ENCODE assay signal across 8 cellular contexts in genomic region chr1:92804721-92805169, GRCh38. TPM values are rescaled to one million over a fixed set of nuclear protein-coding genes. Genes with fewer than 3 reads are reported as not detected.
DNase-seq lines count a peak whose midpoint lies in the region; ATAC-seq, FAIRE-seq and TF ChIP-seq lines count a peak whose summit lies in the region.

No MANE protein-coding gene starts in this region.

- H3K4me1 Mint-ChIP-seq in activated CD8-positive, alpha-beta T cell treated with anti-CD3 and anti-CD28 coated beads for 36 hours (ENCODE audit: low read depth): peaks cover 2% of the 10 kb centered on the region
- H3K4me1 Mint-ChIP-seq in activated CD8-positive, alpha-beta T cell treated with anti-CD3 and anti-CD28 coated beads, Interleukin-2, amount 10 ng/mL, durations not matched to agents 7 days and 5 days (ENCODE audit: low read depth): no peaks in the 10 kb centered on the region
- no peaks in the 10 kb centered on the region for H3K4me1 Mint-ChIP-seq in stimulated activated effector memory CD8-positive, alpha-beta T cell treated with anti-CD3 and anti-CD28 coated beads, Interleukin-12 subunit alpha, Interleukin-12 subunit beta, amount 100 ng/mL, for 72 hours

- H3K4me3 Mint-ChIP-seq in activated CD8-positive, alpha-beta T cell treated with anti-CD3 and anti-CD28 coated beads for 36 hours: no peak overlapping the region
- H3K4me3 Mint-ChIP-seq in activated CD8-positive, alpha-beta T cell treated with anti-CD3 and anti-CD28 coated beads, Interleukin-2, amount 10 ng/mL, durations not matched to agents 7 days and 5 days: no peak overlapping the region
- H3K4me3 Mint-ChIP-seq in stimulated activated effector memory CD8-positive, alpha-beta T cell treated with anti-CD3 and anti-CD28 coated beads, Interleukin-12 subunit alpha, Interleukin-12 subunit beta, amount 100 ng/mL, for 72 hours: no peak overlapping the region

- no peak for FAIRE-seq in bronchial epithelial cell (lab: Jason Lieb, UNC)
- peak; percentile 98 for FAIRE-seq in keratinocyte (lab: Jason Lieb, UNC)

- peaks cover 27% of the 10 kb centered on the region for H3K4me1 ChIP-seq in keratinocyte (ENCODE audit: control insufficient read depth, extremely low read depth, insufficient read depth, low read length)

- H3K9me3 Mint-ChIP-seq in activated CD8-positive, alpha-beta T cell treated with anti-CD3 and anti-CD28 coated beads for 36 hours: no peaks in the 10 kb centered on the region
- no peaks in the 10 kb centered on the region for H3K9me3 Mint-ChIP-seq in activated CD8-positive, alpha-beta T cell treated with anti-CD3 and anti-CD28 coated beads, Interleukin-2, amount 10 ng/mL, durations not matched to agents 7 days and 5 days (ENCODE audit: insufficient read depth)
- H3K9me3 Mint-ChIP-seq in stimulated activated effector memory CD8-positive, alpha-beta T cell treated with anti-CD3 and anti-CD28 coated beads, Interleukin-12 subunit alpha, Interleukin-12 subunit beta, amount 100 ng/mL, for 72 hours: no peaks in the 10 kb centered on the region

- no peaks in the 10 kb centered on the region for H3K9me1 ChIP-seq in keratinocyte (ENCODE audit: control insufficient read depth, extremely low read depth, insufficient read depth, low read length)

- no peaks in the 10 kb centered on the region for H3K9me3 ChIP-seq in keratinocyte (ENCODE audit: control insufficient read depth, low read depth, low read length)

- no peaks in the 10 kb centered on the region for H3K36me3 Mint-ChIP-seq in activated CD8-positive, alpha-beta T cell treated with anti-CD3 and anti-CD28 coated beads for 36 hours (ENCODE audit: low read depth)
- H3K36me3 Mint-ChIP-seq in activated CD8-positive, alpha-beta T cell treated with anti-CD3 and anti-CD28 coated beads, Interleukin-2, amount 10 ng/mL, durations not matched to agents 7 days and 5 days (ENCODE audit: low read depth): no peaks in the 10 kb centered on the region
- H3K36me3 Mint-ChIP-seq in stimulated activated effector memory CD8-positive, alpha-beta T cell treated with anti-CD3 and anti-CD28 coated beads, Interleukin-12 subunit alpha, Interleukin-12 subunit beta, amount 100 ng/mL, for 72 hours: no peaks in the 10 kb centered on the region

- H3K79me2 ChIP-seq in keratinocyte (ENCODE audit: control insufficient read depth, insufficient read depth, low read length): no peaks in the 10 kb centered on the region

- H4K20me1 ChIP-seq in keratinocyte (ENCODE audit: control insufficient read depth, extremely low read depth, insufficient read depth, low read length): no peaks in the 10 kb centered on the region

- H3K4me2 ChIP-seq in keratinocyte (ENCODE audit: control insufficient read depth, extremely low read depth, insufficient read depth, low read depth, low read length): peak overlapping the region; percentile 42

- H3K4me3 ChIP-seq in bronchial epithelial cell (ENCODE audit: low read depth, low read length) (no peak overlapping the region), keratinocyte (ENCODE audit: control insufficient read depth in 2 of 3, extremely low read depth in 1 of 3, insufficient read depth in 2 of 3, low read depth in 1 of 3, low read length in 3 of 3) (no peak overlapping the region)

- intact Hi-C loops in activated CD8-positive, alpha-beta T cell treated with anti-CD3 and anti-CD28 coated beads for 36 hours (cut with micrococcal nuclease): no loop called here

- ATAC-seq in activated CD8-positive, alpha-beta T cell treated with anti-CD3 and anti-CD28 coated beads for 36 hours: peak; percentile 45
- no peak for ATAC-seq in activated CD8-positive, alpha-beta T cell treated with anti-CD3 and anti-CD28 coated beads, Interleukin-2, amount 10 ng/mL, durations not matched to agents 7 days and 5 days
- ATAC-seq in stimulated activated effector memory CD8-positive, alpha-beta T cell treated with anti-CD3 and anti-CD28 coated beads, Interleukin-12 subunit alpha, Interleukin-12 subunit beta, amount 100 ng/mL, for 72 hours: peak; percentile 48
- ATAC-seq in HG03571 (IDR thresholded peaks at IDR 0.05; ENCODE audit: unreplicated experiment): no peak
- ATAC-seq in HG02885 (IDR thresholded peaks at IDR 0.05; ENCODE audit: poor library complexity, unreplicated experiment): no peak

- POLR2A ChIA-PET in activated CD8-positive, alpha-beta T cell treated with anti-CD3 and anti-CD28 coated beads for 36 hours (lab: Charles Lee): no interaction called here
- POLR2A ChIA-PET in activated CD8-positive, alpha-beta T cell treated with anti-CD3 and anti-CD28 coated beads, Interleukin-2, amount 10 ng/mL, durations not matched to agents 7 days and 5 days (lab: Charles Lee): no interaction called here

- TF ChIP-seq CTCF in activated CD8-positive, alpha-beta T cell treated with anti-CD3 and anti-CD28 coated beads for 36 hours (IDR thresholded peaks at IDR 0.05): no peak
- TF ChIP-seq CTCF in bronchial epithelial cell (IDR thresholded peaks at IDR 0.05; ENCODE audit: insufficient read depth, low read length, severe bottlenecking) (no peak), keratinocyte (optimal IDR thresholded peaks at IDR 0.05 in 1 of 3, IDR thresholded peaks at IDR 0.05 in 1 of 3, conservative IDR thresholded peaks at IDR 0.05 in 1 of 3; ENCODE audit: extremely low read depth in 1 of 3, insufficient read depth in 2 of 3, low read length in 3 of 3) (no peak)

- peak overlapping the region; percentile 2 for H2AFZ ChIP-seq in keratinocyte (ENCODE audit: control insufficient read depth, low read length)

- peaks cover 1% of the 10 kb centered on the region for H3K27me3 Mint-ChIP-seq in activated CD8-positive, alpha-beta T cell treated with anti-CD3 and anti-CD28 coated beads for 36 hours
- H3K27me3 Mint-ChIP-seq in activated CD8-positive, alpha-beta T cell treated with anti-CD3 and anti-CD28 coated beads, Interleukin-2, amount 10 ng/mL, durations not matched to agents 7 days and 5 days (ENCODE audit: low read depth): peaks cover 26% of the 10 kb centered on the region

- H3K27me3 ChIP-seq in bronchial epithelial cell (ENCODE audit: control insufficient read depth, insufficient read depth, low read length): no peaks in the 10 kb centered on the region
- no peaks in the 10 kb centered on the region for H3K27me3 ChIP-seq in keratinocyte (ENCODE audit: control insufficient read depth, extremely low read depth, insufficient read depth, low read length)

- CTCF ChIA-PET in activated CD8-positive, alpha-beta T cell treated with anti-CD3 and anti-CD28 coated beads for 36 hours (lab: Charles Lee): interaction anchor here (2.5 kb wide), 1 partner anchor 14 kb away, joined by 10 read pairs; no protein-coding TSS in a partner anchor
- CTCF ChIA-PET in activated CD8-positive, alpha-beta T cell treated with anti-CD3 and anti-CD28 coated beads, Interleukin-2, amount 10 ng/mL, durations not matched to agents 7 days and 5 days (lab: Charles Lee): interaction anchor here (0.7 to 1.6 kb wide), 3 partner anchors 13 to 112 kb away, joined by 3 to 4 read pairs (median 4); partner anchors contain the start of gene RPL5

- peak; percentile 18 for DNase-seq in activated CD8-positive, alpha-beta T cell treated with anti-CD3 and anti-CD28 coated beads for 36 hours
- DNase-seq in activated CD8-positive, alpha-beta T cell treated with anti-CD3 and anti-CD28 coated beads, Interleukin-2, amount 10 ng/mL, durations not matched to agents 7 days and 5 days: no peak
- DNase-seq in LoVo (ENCODE audit: low spot score) (peak; percentile 91), bronchial epithelial cell (ENCODE audit: low read depth) (peak; percentile 97), keratinocyte (ENCODE audit: low read depth, low spot score) (peak; percentile 84)
- no peak for DNase-seq in stimulated activated effector memory CD8-positive, alpha-beta T cell treated with anti-CD3 and anti-CD28 coated beads, Interleukin-12 subunit alpha, Interleukin-12 subunit beta, amount 100 ng/mL, for 72 hours (ENCODE audit: low spot score in 2 of 2)

- H3K27ac Mint-ChIP-seq in activated CD8-positive, alpha-beta T cell treated with anti-CD3 and anti-CD28 coated beads for 36 hours: no peak overlapping the region
- H3K27ac Mint-ChIP-seq in activated CD8-positive, alpha-beta T cell treated with anti-CD3 and anti-CD28 coated beads, Interleukin-2, amount 10 ng/mL, durations not matched to agents 7 days and 5 days: no peak overlapping the region
- no peak overlapping the region for H3K27ac Mint-ChIP-seq in stimulated activated effector memory CD8-positive, alpha-beta T cell treated with anti-CD3 and anti-CD28 coated beads, Interleukin-12 subunit alpha, Interleukin-12 subunit beta, amount 100 ng/mL, for 72 hours

- dilution Hi-C loops in keratinocyte (cut with MboI; ENCODE audit: extremely low pct_ligation_motif_present, low sequenced_read_pairs): no loop called here

- peak overlapping the region; percentile 26 for H3K9ac ChIP-seq in keratinocyte (ENCODE audit: control insufficient read depth, extremely low read depth, insufficient read depth, low read length)

- peak overlapping the region; percentile 84 for H3K27ac ChIP-seq in keratinocyte (ENCODE audit: control insufficient read depth, insufficient read depth, low read length)

- H3K36me3 ChIP-seq in bronchial epithelial cell (ENCODE audit: control insufficient read depth, insufficient read depth, low read length): no peaks in the 10 kb centered on the region
- no peaks in the 10 kb centered on the region for H3K36me3 ChIP-seq in keratinocyte (ENCODE audit: control insufficient read depth in 2 of 2, extremely low read depth in 1 of 2, insufficient read depth in 2 of 2, low read length in 2 of 2)

RNA-seq across cellular contexts. Expression of gene EVI5, which starts 19.8 kb away (rescaled TPM):
- 10 to 100 TPM; 25.7 to 27.9 TPM for total RNA-seq in activated CD8-positive, alpha-beta T cell treated with anti-CD3 and anti-CD28 coated beads for 36 hours
- total RNA-seq in activated CD8-positive, alpha-beta T cell treated with anti-CD3 and anti-CD28 coated beads, Interleukin-2, amount 10 ng/mL, durations not matched to agents 7 days and 5 days: under 1 TPM; 0.13 to 0.21 TPM
- 21.1 and 42.2 TPM in 2 replicates for total RNA-seq in bronchial epithelial cell
- 11.2 to 25.4 TPM (median 23.2 TPM) in 3 replicates for polyA plus RNA-seq in keratinocyte
- polyA plus RNA-seq in keratinocyte (2011; ENCODE audit: low read depth): 231 TPM
- 12.5 and 18.7 TPM in 2 replicates for polyA plus RNA-seq in keratinocyte (2011; cell fraction: cytosol; rRNA removed)
- polyA plus RNA-seq in keratinocyte (2011; cell fraction: nucleus; rRNA removed): 17.6 and 22.9 TPM in 2 replicates
- polyA plus RNA-seq in keratinocyte (2012; ENCODE audit: low replicate concordance): 8.4 and 23.4 TPM in 2 replicates
- polyA minus RNA-seq in keratinocyte: 7.9 to 28.7 TPM (median 10.5 TPM) in 3 replicates
- 54.3 TPM for polyA minus RNA-seq in keratinocyte (2011; cell fraction: cytosol; rRNA and poly(A)+ RNA removed)
- polyA minus RNA-seq in keratinocyte (2011; cell fraction: nucleus; rRNA and poly(A)+ RNA removed): 36.1 and 68.0 TPM in 2 replicates

RNA-seq across cellular contexts. Expression of gene RPL5, which starts 27.1 kb away (rescaled TPM):
- 1,000 to 10,000 TPM; 1,782 to 1,792 TPM for total RNA-seq in activated CD8-positive, alpha-beta T cell treated with anti-CD3 and anti-CD28 coated beads for 36 hours
- 100 to 1,000 TPM; 816 to 821 TPM for total RNA-seq in activated CD8-positive, alpha-beta T cell treated with anti-CD3 and anti-CD28 coated beads, Interleukin-2, amount 10 ng/mL, durations not matched to agents 7 days and 5 days
- 2,039 and 2,641 TPM in 2 replicates for total RNA-seq in bronchial epithelial cell
- 1,742 to 2,236 TPM (median 1,934 TPM) in 3 replicates for polyA plus RNA-seq in keratinocyte
- polyA plus RNA-seq in keratinocyte (2011; ENCODE audit: low read depth): 3,127 TPM
- 1,592 and 2,141 TPM in 2 replicates for polyA plus RNA-seq in keratinocyte (2011; cell fraction: cytosol; rRNA removed)
- 469 and 669 TPM in 2 replicates for polyA plus RNA-seq in keratinocyte (2011; cell fraction: nucleus; rRNA removed)
- polyA plus RNA-seq in keratinocyte (2012; ENCODE audit: low replicate concordance): 2,418 and 2,706 TPM in 2 replicates
- 874 to 1,241 TPM (median 1,194 TPM) in 3 replicates for polyA minus RNA-seq in keratinocyte
- 704 TPM for polyA minus RNA-seq in keratinocyte (2011; cell fraction: cytosol; rRNA and poly(A)+ RNA removed)
- polyA minus RNA-seq in keratinocyte (2011; cell fraction: nucleus; rRNA and poly(A)+ RNA removed): 151 and 221 TPM in 2 replicates

Comparison
In these comparisons a context has a peak if more than half of its experiments do, and no peak if none do; other contexts are left out.
1. ATAC-seq: peak in activated CD8-positive, alpha-beta T cell treated with anti-CD3 and anti-CD28 coated beads for 36 hours (single experiment) and stimulated activated effector memory CD8-positive, alpha-beta T cell treated with anti-CD3 and anti-CD28 coated beads, Interleukin-12 subunit alpha, Interleukin-12 subunit beta, amount 100 ng/mL, for 72 hours (single experiment); none in activated CD8-positive, alpha-beta T cell treated with anti-CD3 and anti-CD28 coated beads, Interleukin-2, amount 10 ng/mL, durations not matched to agents 7 days and 5 days (single experiment), HG03571 (single experiment) and HG02885 (single experiment).
2. DNase-seq: peak in activated CD8-positive, alpha-beta T cell treated with anti-CD3 and anti-CD28 coated beads for 36 hours (single experiment), LoVo (single experiment), bronchial epithelial cell (single experiment) and keratinocyte (single experiment); none in activated CD8-positive, alpha-beta T cell treated with anti-CD3 and anti-CD28 coated beads, Interleukin-2, amount 10 ng/mL, durations not matched to agents 7 days and 5 days (single experiment) and stimulated activated effector memory CD8-positive, alpha-beta T cell treated with anti-CD3 and anti-CD28 coated beads, Interleukin-12 subunit alpha, Interleukin-12 subunit beta, amount 100 ng/mL, for 72 hours (0 of 2).
3. RNA of gene EVI5, which starts 19.8 kb away (total RNA-seq): 25.7 to 27.9 TPM in activated CD8-positive, alpha-beta T cell treated with anti-CD3 and anti-CD28 coated beads for 36 hours and 21.1 to 42.2 TPM in bronchial epithelial cell; 0.13 to 0.21 TPM in activated CD8-positive, alpha-beta T cell treated with anti-CD3 and anti-CD28 coated beads, Interleukin-2, amount 10 ng/mL, durations not matched to agents 7 days and 5 days; every median in the first group is over 10 times any median in the second.